18 cellular contexts compared by ENCODE assay signal in genomic region chrX:101210630-101211029, GRCh38. TPM values are rescaled to one million over a fixed set of nuclear protein-coding genes. Genes with fewer than 3 reads are reported as not detected.
DNase-seq lines count a peak whose midpoint lies in the region; ATAC-seq and TF ChIP-seq lines count a peak whose summit lies in the region.
"Had no signal": no experiment of that assay in that cellular context is flagged by ENCODE, and none has a peak within 500 bp of the region (broad histone marks: within the 10 kb centered on the region; RNA-seq: fewer than 3 reads in every experiment).

No MANE protein-coding gene starts in this region.

- no peaks in the 10 kb centered on the region for H3K36me3 ChIP-seq in left lung

- H3K4me3 ChIP-seq in left lung: no peak overlapping the region

- peak; percentile 72 for ATAC-seq in left lung

- intact Hi-C loops in left lung (cut with DNase I): no loop called here

- no peaks in the 10 kb centered on the region for H3K36me3 Mint-ChIP-seq in HFFc6 (ENCODE audit: low read depth)
- H3K36me3 Mint-ChIP-seq: IgD-negative memory B cell had no signal

- H3K27ac Mint-ChIP-seq in HFFc6: no peak overlapping the region
- H3K27ac Mint-ChIP-seq: IgD-negative memory B cell; T-helper 2 cell treated with Interferon-gamma antibody and Interleukin-4, amounts not matched to agents 5 μg/mL and 100 μg/mL, for 36 hours had no signal

- H3K27ac ChIP-seq in left lung: no peak overlapping the region
- H3K27ac ChIP-seq: HL-60 had no signal

- TF ChIP-seq CTCF in left lung (IDR thresholded peaks at IDR 0.05): no peak
- no peak for TF ChIP-seq CTCF in HFFc6 (IDR thresholded peaks at IDR 0.05)

- H3K4me3 Mint-ChIP-seq in HFFc6: no peak overlapping the region
- H3K4me3 Mint-ChIP-seq: IgD-negative memory B cell; T-helper 2 cell treated with Interferon-gamma antibody and Interleukin-4, amounts not matched to agents 5 μg/mL and 100 μg/mL, for 36 hours had no signal

- H3K9me3 Mint-ChIP-seq in HFFc6: no peaks in the 10 kb centered on the region
- H3K9me3 Mint-ChIP-seq: T-helper 2 cell treated with Interferon-gamma antibody and Interleukin-4, amounts not matched to agents 5 μg/mL and 100 μg/mL, for 36 hours had no signal

- H3K9me3 ChIP-seq in left lung: no peaks in the 10 kb centered on the region

- H3K4me1 ChIP-seq in left lung: no peaks in the 10 kb centered on the region

- peaks cover 19% of the 10 kb centered on the region for H3K4me1 Mint-ChIP-seq in HFFc6 (ENCODE audit: low read depth)

- DNase-seq in DMS79 (lab: John Stamatoyannopoulos, UW): peak; percentile 74
- peak; percentile 5 for DNase-seq in NCI-H1694 (lab: John Stamatoyannopoulos, UW)
- DNase-seq in NCI-H2171 (lab: John Stamatoyannopoulos, UW): peak; percentile 10
- DNase-seq in left lung: no peak
- no peak for DNase-seq in stimulated activated naive CD4-positive, alpha-beta T cell (lab: John Stamatoyannopoulos, UW)
- no peak for DNase-seq in HFFc6
- DNase-seq in stimulated activated naive CD4-positive, alpha-beta T cell treated with Interleukin-2 at 50 U/mL for 16 hours (lab: John Stamatoyannopoulos, UW): no peak
- DNase-seq: COR-L47, HCEC 1CT, Kasumi-1, MM.1S, NCI-H1092 treated with DMSO at 0.1 percent for 48 hours, NCI-H2081 treated with DMSO at 0.1 percent for 48 hours, NCI-H446 treated with DMSO at 0.1 percent for 48 hours had no signal

- no peaks in the 10 kb centered on the region for H3K27me3 Mint-ChIP-seq in HFFc6 (ENCODE audit: insufficient read depth)
- H3K27me3 Mint-ChIP-seq: IgD-negative memory B cell had no signal

- no peaks in the 10 kb centered on the region for H3K27me3 ChIP-seq in left lung

RNA-seq across cellular contexts. Expression of gene DRP2, which starts 9.0 kb away (rescaled TPM):
- total RNA-seq in left lung: under 1 TPM; 0.08 to 0.09 TPM
- under 1 TPM; 0.30 to 0.55 (median 0.37) TPM for total RNA-seq in HFFc6 (2021; fragmentation: NEBNext Ultra II Directional; extraction: Animal tissue kit (Norgen Biotek cat#: 25700))
- total RNA-seq: G401 had no signal

Comparison
In these comparisons a context has a peak if more than half of its experiments do, and no peak if none do; other contexts are left out.
1. DNase-seq: peak in DMS79 (single experiment), NCI-H1694 (single experiment) and NCI-H2171 (single experiment); none in left lung (0 of 2), stimulated activated naive CD4-positive, alpha-beta T cell (0 of 6), HFFc6 (single experiment) and stimulated activated naive CD4-positive, alpha-beta T cell treated with Interleukin-2 at 50 U/mL for 16 hours (single experiment).